ENCODE assay signal across 8 cellular contexts in genomic region chr1:223133301-223133823, GRCh38. TPM values are rescaled to one million over a fixed set of nuclear protein-coding genes. Genes with fewer than 3 reads are reported as not detected.
DNase-seq lines count a peak whose midpoint lies in the region; ATAC-seq and TF ChIP-seq lines count a peak whose summit lies in the region.

No MANE protein-coding gene starts in this region.

- H3K9me3 Mint-ChIP-seq in stimulated activated effector memory CD8-positive, alpha-beta T cell treated with anti-CD3 and anti-CD28 coated beads, Interleukin-12 subunit alpha, Interleukin-12 subunit beta, amount 100 ng/mL, for 72 hours: no peaks in the 10 kb centered on the region

- no peak overlapping the region for H3K27ac Mint-ChIP-seq in stimulated activated effector memory CD8-positive, alpha-beta T cell treated with anti-CD3 and anti-CD28 coated beads, Interleukin-12 subunit alpha, Interleukin-12 subunit beta, amount 100 ng/mL, for 72 hours

- H3K27me3 ChIP-seq in foreskin keratinocyte: peaks cover 7% of the 10 kb centered on the region

- DNase-seq in NCI-H1105 treated with DMSO at 0.1 percent for 48 hours (lab: John Stamatoyannopoulos, UW) (peak; percentile 48), NCI-H1105 (lab: John Stamatoyannopoulos, UW) (no peak), NCI-H748 (lab: John Stamatoyannopoulos, UW; ENCODE audit: unreplicated experiment) (peak; percentile 58), foreskin keratinocyte (no peak), cerebellum (ENCODE audit: low spot score) (no peak), Kasumi-1 (lab: John Stamatoyannopoulos, UW) (no peak)
- DNase-seq in stimulated activated effector memory CD8-positive, alpha-beta T cell treated with anti-CD3 and anti-CD28 coated beads, Interleukin-12 subunit alpha, Interleukin-12 subunit beta, amount 100 ng/mL, for 72 hours (ENCODE audit: low spot score in 2 of 2): no peak

- H3K4me1 ChIP-seq in foreskin keratinocyte: peaks cover 17% of the 10 kb centered on the region

- H3K4me3 Mint-ChIP-seq in stimulated activated effector memory CD8-positive, alpha-beta T cell treated with anti-CD3 and anti-CD28 coated beads, Interleukin-12 subunit alpha, Interleukin-12 subunit beta, amount 100 ng/mL, for 72 hours: peak overlapping the region; percentile 42

- no peak for TF ChIP-seq CTCF in foreskin keratinocyte (conservative IDR thresholded peaks at IDR 0.05)

- H3K36me3 Mint-ChIP-seq in stimulated activated effector memory CD8-positive, alpha-beta T cell treated with anti-CD3 and anti-CD28 coated beads, Interleukin-12 subunit alpha, Interleukin-12 subunit beta, amount 100 ng/mL, for 72 hours: no peaks in the 10 kb centered on the region

- no peak overlapping the region for H3K27ac ChIP-seq in foreskin keratinocyte

- H3K4me1 Mint-ChIP-seq in stimulated activated effector memory CD8-positive, alpha-beta T cell treated with anti-CD3 and anti-CD28 coated beads, Interleukin-12 subunit alpha, Interleukin-12 subunit beta, amount 100 ng/mL, for 72 hours: peaks cover 16% of the 10 kb centered on the region

- peak; percentile 1 for ATAC-seq in foreskin keratinocyte
- peak; percentile 3 for ATAC-seq in stimulated activated effector memory CD8-positive, alpha-beta T cell treated with anti-CD3 and anti-CD28 coated beads, Interleukin-12 subunit alpha, Interleukin-12 subunit beta, amount 100 ng/mL, for 72 hours
- ATAC-seq in GM21528 (IDR thresholded peaks at IDR 0.05; ENCODE audit: low FRiP score, unreplicated experiment): no peak

RNA-seq across cellular contexts. Expression of gene TLR5, which starts 9.7 kb away (rescaled TPM):
- total RNA-seq in foreskin keratinocyte (0.32 and 1.1 TPM in 2 replicates), cerebellum (3.3 TPM)
- polyA plus RNA-seq in foreskin keratinocyte: 0.18 TPM in 2 replicates

Comparison
In these comparisons a context has a peak if more than half of its experiments do, and no peak if none do; other contexts are left out.
1. DNase-seq: peak in NCI-H1105 treated with DMSO at 0.1 percent for 48 hours (single experiment) and NCI-H748 (single experiment); none in NCI-H1105 (single experiment), foreskin keratinocyte (0 of 2), stimulated activated effector memory CD8-positive, alpha-beta T cell treated with anti-CD3 and anti-CD28 coated beads, Interleukin-12 subunit alpha, Interleukin-12 subunit beta, amount 100 ng/mL, for 72 hours (0 of 2), cerebellum (single experiment) and Kasumi-1 (0 of 2).